Comparison of ENCODE assay signal across 8 cellular contexts in genomic region chr3:28328188-28329151, GRCh38. TPM values are rescaled to one million over a fixed set of nuclear protein-coding genes. Genes with fewer than 3 reads are reported as not detected.
DNase-seq lines count a peak whose midpoint lies in the region; ATAC-seq, FAIRE-seq and TF ChIP-seq lines count a peak whose summit lies in the region.

No MANE protein-coding gene starts in this region.

- WGBS in HepG2 (ENCODE audit: low lambda C conversion rate) = 92% methylated on average over 4 of the region's 4 CpGs

- H3K4me1 ChIP-seq in HepG2 (ENCODE audit: insufficient read depth, low read length) = peaks cover 30% of the 10 kb centered on the region

- peaks cover 4 to 9% of the 10 kb centered on the region in 2 donors for H3K36me3 Mint-ChIP-seq in activated T-cell treated with anti-CD3 and anti-CD28 coated beads, Interleukin-2, amount 50 U/mL, for 72 hours (ENCODE audit: insufficient read depth in 2 of 2)

- CTCF ChIA-PET in HepG2 (lab: Yijun Ruan, JAX; ENCODE audit: low intra/inter-chr PET ratio, low total read pairs) = interaction anchor here (1.4 to 2.3 kb wide), 4 partner anchors 11 to 617 kb away, joined by 4 to 9 read pairs (median 7); partner anchors contain the start of gene EOMES

- H3K4me3 Mint-ChIP-seq in activated T-cell treated with anti-CD3 and anti-CD28 coated beads, Interleukin-2, amount 50 U/mL, for 72 hours = peak overlapping the region in 1 of 2 donors; percentile 52

- TF ChIP-seq CTCF in LNCAP (IDR thresholded peaks at IDR 0.05) (peak; percentile 72), HepG2 (CRISPR knock-in tag; IDR thresholded peaks at IDR 0.05) (peak; percentile 48)

- H3K27me3 ChIP-seq in HepG2 (ENCODE audit: control insufficient read depth in 1 of 2, insufficient read depth in 2 of 2, low read length in 2 of 2) = no peaks in the 10 kb centered on the region

- POLR2A ChIA-PET in HepG2 (lab: Yijun Ruan, JAX) = interaction anchor here (0.6 to 1.8 kb wide), 2 partner anchors 20 to 612 kb away, joined by 3 to 4 read pairs; partner anchors contain the start of genes AZI2 and ZCWPW2

- H3K4me3 ChIP-seq in HepG2 (replicated peaks in 1 of 3; ENCODE audit: insufficient read depth in 1 of 3, low read depth in 2 of 3, low read length in 3 of 3) = no peak overlapping the region

- H3K27ac Mint-ChIP-seq in activated T-cell treated with anti-CD3 and anti-CD28 coated beads, Interleukin-2, amount 50 U/mL, for 72 hours = peak overlapping the region; percentile 68

- no peak overlapping the region for H3K27ac ChIP-seq in HepG2 (ENCODE audit: extremely low read length, insufficient read depth, low read length)

- in situ Hi-C loops in HepG2 (cut with HindIII; ENCODE audit: extremely low pct_ligation_motif_present, low pct_unique_long_range_greater_than_20kb) = no loop called here

- intact Hi-C loops in HepG2 (cut with micrococcal nuclease; ENCODE audit: unreplicated experiment) = loop anchor here (1.0 to 10.0 kb wide), 6 partner anchors 11 to 616 kb away; partner anchors contain the start of gene CMC1

- no TSS peak for BruUV-seq in HepG2 (replicated peaks; lab: Mats Ljungman, UMichigan)

- FAIRE-seq in HepG2 (lab: Jason Lieb, UNC) = no peak

- DNase-seq in activated T-cell treated with anti-CD3 and anti-CD28 coated beads, Interleukin-2, amount 50 U/mL, for 72 hours = no peak
- DNase-seq in activated T-cell treated with anti-CD3 and anti-CD28 coated beads, Interleukin-2, amount 50 U/mL, for 48 hours = no peak
- DNase-seq in astrocyte of the hippocampus (ENCODE audit: low read depth, low spot score) = peak; percentile 46
- DNase-seq in HepG2 (ENCODE audit: low spot score) = no peak
- no peak for DNase-seq in mucosa of gallbladder (ENCODE audit: low spot score)

- H3K4me2 ChIP-seq in HepG2 (ENCODE audit: low read depth, low read length) = no peak overlapping the region

- H3K9ac ChIP-seq in HepG2 (ENCODE audit: insufficient read depth, low read depth, low read length) = no peak overlapping the region

- no peaks in the 10 kb centered on the region for H3K9me3 ChIP-seq in HepG2 (ENCODE audit: low read length)

- no peak overlapping the region for H2AFZ ChIP-seq in HepG2 (ENCODE audit: low read length)

- no peak for TF ChIP-seq POLR2A in HepG2 (IDR thresholded peaks at IDR 0.05; ENCODE audit: insufficient read depth in 1 of 2, low read depth in 2 of 2, low read length in 2 of 2)

- peaks cover 12% of the 10 kb centered on the region for H3K4me1 Mint-ChIP-seq in activated T-cell treated with anti-CD3 and anti-CD28 coated beads, Interleukin-2, amount 50 U/mL, for 72 hours (ENCODE audit: low read depth)

- 0 out of 2 replicates have a peak, but pooled peaks have one; percentile 14 for TF ChIP-seq RAD21 in HepG2 (CRISPR knock-in tag; IDR thresholded peaks at IDR 0.05)

- no peaks in the 10 kb centered on the region; the same call in 1 of the 2 replicates for H4K20me1 ChIP-seq in HepG2 (ENCODE audit: insufficient read depth, low read length)

- ATAC-seq in activated T-cell treated with anti-CD3 and anti-CD28 coated beads, Interleukin-2, amount 50 U/mL, for 72 hours (replicated peaks in 1 of 2) = peak in 1 of 2 donors; percentile 5
- ATAC-seq in HepG2 (peak; percentile 42; the same call in 1 of the 3 replicates), HG03521 (IDR thresholded peaks at IDR 0.05; ENCODE audit: unreplicated experiment) (no peak), HG03457 (IDR thresholded peaks at IDR 0.05; ENCODE audit: unreplicated experiment) (no peak)

- TF ChIP-seq EP300 in HepG2 (IDR thresholded peaks at IDR 0.05; ENCODE audit: low read depth in 2 of 2, low read length in 2 of 2) = no peak
- TF ChIP-seq EP300 in HepG2 (CRISPR knock-in tag; IDR thresholded peaks at IDR 0.05; ENCODE audit: borderline replicate concordance) = no peak

- H3K27me3 Mint-ChIP-seq in activated T-cell treated with anti-CD3 and anti-CD28 coated beads, Interleukin-2, amount 50 U/mL, for 72 hours (ENCODE audit: low read depth) = no peaks in the 10 kb centered on the region

- no peaks in the 10 kb centered on the region for H3K79me2 ChIP-seq in HepG2 (ENCODE audit: insufficient read depth, low read length)

- H3K9me3 Mint-ChIP-seq in activated T-cell treated with anti-CD3 and anti-CD28 coated beads, Interleukin-2, amount 50 U/mL, for 72 hours = no peaks in the 10 kb centered on the region

- H3K36me3 ChIP-seq in HepG2 (replicated peaks in 1 of 2; ENCODE audit: control insufficient read depth in 1 of 2, insufficient read depth in 2 of 2, low read length in 2 of 2) = peaks cover 0 to 12% of the 10 kb centered on the region in 2 experiments; a peak in 3 of 5 replicates

TF ChIP-seq in HepG2, 621 proteins besides CTCF, POLR2A, EP300 and RAD21 (continues in another document):
- TF ChIP-seq HMG20B (CRISPR knock-in tag; conservative IDR thresholded peaks at IDR 0.05) = no peak
- TF ChIP-seq NR1H2 (CRISPR knock-in tag; IDR thresholded peaks at IDR 0.05; ENCODE audit: borderline replicate concordance, low read depth) = no peak
- TF ChIP-seq STAG1 (CRISPR knock-in tag; IDR thresholded peaks at IDR 0.05) = peak; percentile 69
- TF ChIP-seq SMC3 (IDR thresholded peaks at IDR 0.05; ENCODE audit: low read length) = peak; percentile 54
- TF ChIP-seq PHF5A (CRISPR knock-in tag; IDR thresholded peaks at IDR 0.05; ENCODE audit: low read depth, unreplicated experiment) = no peak
- TF ChIP-seq ZFX (CRISPR knock-in tag; IDR thresholded peaks at IDR 0.05; ENCODE audit: low read depth) = no peak
- no peak for TF ChIP-seq ZNF556 (CRISPR knock-in tag; IDR thresholded peaks at IDR 0.05; ENCODE audit: borderline replicate concordance)

RNA-seq across cellular contexts. Expression of gene ZCWPW2, which starts 20.1 kb away (rescaled TPM):
- total RNA-seq in activated T-cell treated with anti-CD3 and anti-CD28 coated beads, Interleukin-2, amount 50 U/mL, for 72 hours = under 1 TPM; 0.35 to 0.55 TPM
- total RNA-seq in HepG2 (2016; rRNA removed; fragmentation: Illumina TruSeq; extraction: Trizol) (0.46 and 0.53 TPM in 2 replicates), mucosa of gallbladder (1.4 TPM)
- 0.18 and 0.30 TPM in 2 replicates for total RNA-seq in HepG2 (2016; cell fraction: cytosol; rRNA removed; fragmentation: Illumina TruSeq; extraction: Trizol; ENCODE audit: low read depth)
- total RNA-seq in HepG2 (2016; cell fraction: insoluble cytoplasmic fraction; rRNA removed; fragmentation: Illumina TruSeq; extraction: Trizol) = 0.35 and 0.40 TPM in 2 replicates
- 0.15 TPM in 1 of 2 replicates, not detected in the other for total RNA-seq in HepG2 (2016; cell fraction: membrane; rRNA removed; fragmentation: Illumina TruSeq; extraction: Trizol)
- 0.22 and 0.72 TPM in 2 replicates for total RNA-seq in HepG2 (2016; cell fraction: nucleus; rRNA removed; fragmentation: Illumina TruSeq; extraction: Trizol)
- polyA plus RNA-seq in HepG2 (2011; rRNA removed) = 0.14 and 0.17 TPM in 2 replicates
- 0.14 TPM in 1 of 2 replicates, not detected in the other for polyA plus RNA-seq in HepG2 (2011; cell fraction: cytosol; rRNA removed)
- polyA plus RNA-seq in HepG2 (2011; cell fraction: nucleus; rRNA removed) = 0.19 TPM in 1 of 2 replicates, not detected in the other
- 0.25 and 0.43 TPM in 2 replicates for polyA plus RNA-seq in HepG2 (2012)
- 0.19 TPM in 1 of 2 replicates, not detected in the other for polyA plus RNA-seq in HepG2 (2016; cell fraction: cytosol; fragmentation: Illumina TruSeq; extraction: Trizol; ENCODE audit: low read depth)
- polyA plus RNA-seq in HepG2 (2016; cell fraction: insoluble cytoplasmic fraction; fragmentation: Illumina TruSeq; extraction: Trizol; ENCODE audit: low read depth) = 0.25 and 0.34 TPM in 2 replicates
- polyA plus RNA-seq in HepG2 (2016; cell fraction: membrane; fragmentation: Illumina TruSeq; extraction: Trizol; ENCODE audit: low read depth) = 0.27 TPM in 1 of 2 replicates, not detected in the other
- polyA plus RNA-seq in HepG2 (2016; cell fraction: nucleus; fragmentation: Illumina TruSeq; extraction: Trizol; ENCODE audit: insufficient read depth, low read depth) = not detected in 2 replicates
- 0.34 TPM in 1 of 2 replicates, not detected in the other for polyA minus RNA-seq in HepG2 (2011; rRNA and poly(A)+ RNA removed; ENCODE audit: low replicate concordance)
- not detected in 2 replicates for polyA minus RNA-seq in HepG2 (2011; cell fraction: cytosol; rRNA and poly(A)+ RNA removed)
- 1.1 TPM in 1 of 2 replicates, not detected in the other for polyA minus RNA-seq in HepG2 (2011; cell fraction: nucleus; rRNA and poly(A)+ RNA removed)

RNA-seq across cellular contexts. Expression of gene AZI2, which starts 20.2 kb away (rescaled TPM):
- total RNA-seq in activated T-cell treated with anti-CD3 and anti-CD28 coated beads, Interleukin-2, amount 50 U/mL, for 72 hours = 10 to 100 TPM; 51.4 to 58.2 TPM
- 43.7 and 48.4 TPM in 2 replicates for total RNA-seq in HepG2 (2016; rRNA removed; fragmentation: Illumina TruSeq; extraction: Trizol)
- 20.5 and 21.3 TPM in 2 replicates for total RNA-seq in HepG2 (2016; cell fraction: cytosol; rRNA removed; fragmentation: Illumina TruSeq; extraction: Trizol; ENCODE audit: low read depth)
- 44.0 and 46.7 TPM in 2 replicates for total RNA-seq in HepG2 (2016; cell fraction: insoluble cytoplasmic fraction; rRNA removed; fragmentation: Illumina TruSeq; extraction: Trizol)
- total RNA-seq in HepG2 (2016; cell fraction: membrane; rRNA removed; fragmentation: Illumina TruSeq; extraction: Trizol) = 52.1 and 54.6 TPM in 2 replicates
- 36.4 and 39.6 TPM in 2 replicates for total RNA-seq in HepG2 (2016; cell fraction: nucleus; rRNA removed; fragmentation: Illumina TruSeq; extraction: Trizol)
- 38.2 and 49.8 TPM in 2 replicates for polyA plus RNA-seq in HepG2 (2011; rRNA removed)
- 22.8 and 24.7 TPM in 2 replicates for polyA plus RNA-seq in HepG2 (2011; cell fraction: cytosol; rRNA removed)
- 38.0 and 42.2 TPM in 2 replicates for polyA plus RNA-seq in HepG2 (2011; cell fraction: nucleus; rRNA removed)
- polyA plus RNA-seq in HepG2 (2012) = 45.5 and 51.6 TPM in 2 replicates
- polyA plus RNA-seq in HepG2 (2016; cell fraction: cytosol; fragmentation: Illumina TruSeq; extraction: Trizol; ENCODE audit: low read depth) = 23.5 and 30.9 TPM in 2 replicates
- 59.9 and 65.2 TPM in 2 replicates for polyA plus RNA-seq in HepG2 (2016; cell fraction: insoluble cytoplasmic fraction; fragmentation: Illumina TruSeq; extraction: Trizol; ENCODE audit: low read depth)
- polyA plus RNA-seq in HepG2 (2016; cell fraction: membrane; fragmentation: Illumina TruSeq; extraction: Trizol; ENCODE audit: low read depth) = 52.0 and 57.2 TPM in 2 replicates
- polyA plus RNA-seq in HepG2 (2016; cell fraction: nucleus; fragmentation: Illumina TruSeq; extraction: Trizol; ENCODE audit: insufficient read depth, low read depth) = 46.5 and 51.3 TPM in 2 replicates
- polyA minus RNA-seq in HepG2 (2011; rRNA and poly(A)+ RNA removed; ENCODE audit: low replicate concordance) = 9.4 and 12.6 TPM in 2 replicates
- polyA minus RNA-seq in HepG2 (2011; cell fraction: cytosol; rRNA and poly(A)+ RNA removed) = 26.1 and 30.8 TPM in 2 replicates
- polyA minus RNA-seq in HepG2 (2011; cell fraction: nucleus; rRNA and poly(A)+ RNA removed) = 90.8 and 117 TPM in 2 replicates
- total RNA-seq in mucosa of gallbladder = 55.1 TPM
